In genomic region chr12:57240926-57241555, GRCh38 we compare ENCODE assay signal across 8 cellular contexts. TPM values are rescaled to one million over a fixed set of nuclear protein-coding genes. Genes with fewer than 3 reads are reported as not detected.
DNase-seq lines count a peak whose midpoint lies in the region; ATAC-seq, FAIRE-seq and TF ChIP-seq lines count a peak whose summit lies in the region.

No MANE protein-coding gene starts in this region.

- H3K4me2 ChIP-seq in keratinocyte (ENCODE audit: control insufficient read depth, extremely low read depth, insufficient read depth, low read depth, low read length) = peak overlapping the region; percentile 94

- no peaks in the 10 kb centered on the region for H3K79me2 ChIP-seq in keratinocyte (ENCODE audit: control insufficient read depth, insufficient read depth, low read length)

- no peaks in the 10 kb centered on the region for H3K36me3 ChIP-seq in CD4-positive, alpha-beta memory T cell (ENCODE audit: insufficient read depth, low read length)
- no peaks in the 10 kb centered on the region for H3K36me3 ChIP-seq in keratinocyte (ENCODE audit: control insufficient read depth in 2 of 2, extremely low read depth in 1 of 2, insufficient read depth in 2 of 2, low read length in 2 of 2)

- no peak overlapping the region for H2AFZ ChIP-seq in keratinocyte (ENCODE audit: control insufficient read depth, low read length)

- no peak for ATAC-seq in activated T-cell treated with anti-CD3 and anti-CD28 coated beads, Interleukin-2, amount 50 U/mL, for 4 hours
- ATAC-seq in GM21723 (IDR thresholded peaks at IDR 0.05; ENCODE audit: unreplicated experiment) = no peak

- H3K27ac ChIP-seq in CD4-positive, alpha-beta memory T cell (ENCODE audit: low read depth, low read length) = no peak overlapping the region
- no peak overlapping the region for H3K27ac ChIP-seq in keratinocyte (ENCODE audit: control insufficient read depth, insufficient read depth, low read length)

- peak overlapping the region; percentile 90 to 98 (median 94) for H3K4me3 Mint-ChIP-seq in CD4-positive, alpha-beta memory T cell
- H3K4me3 Mint-ChIP-seq in activated T-cell treated with anti-CD3 and anti-CD28 coated beads, Interleukin-2, amount 50 U/mL, for 4 hours = peak overlapping the region; percentile 90

- POLR2A ChIA-PET in CD4-positive, alpha-beta memory T cell (lab: Charles Lee; ENCODE audit: partially characterized antibody) = interaction anchor here (1.0 to 7.7 kb wide), 5 partner anchors 10 to 147 kb away, joined by 3 to 86 read pairs (median 55); partner anchors contain the start of genes NXPH4, SHMT2 and STAT6

- peaks cover 32 to 52% of the 10 kb centered on the region in 2 donors for H3K27me3 Mint-ChIP-seq in CD4-positive, alpha-beta memory T cell
- H3K27me3 Mint-ChIP-seq in activated T-cell treated with anti-CD3 and anti-CD28 coated beads, Interleukin-2, amount 50 U/mL, for 4 hours (ENCODE audit: low read depth) = peaks cover 49% of the 10 kb centered on the region

- H3K36me3 Mint-ChIP-seq in CD4-positive, alpha-beta memory T cell = peaks cover 0 to 11% of the 10 kb centered on the region in 2 donors
- H3K36me3 Mint-ChIP-seq in activated T-cell treated with anti-CD3 and anti-CD28 coated beads, Interleukin-2, amount 50 U/mL, for 4 hours (ENCODE audit: insufficient read depth) = no peaks in the 10 kb centered on the region

- H3K27ac Mint-ChIP-seq in CD4-positive, alpha-beta memory T cell = peak overlapping the region; percentile 15 to 93 (median 85)

- H3K4me3 ChIP-seq in CD4-positive, alpha-beta memory T cell (ENCODE audit: low read length in 2 of 2) = peak overlapping the region; percentile 18 to 79
- H3K4me3 ChIP-seq in keratinocyte (ENCODE audit: control insufficient read depth in 2 of 3, extremely low read depth in 1 of 3, insufficient read depth in 2 of 3, low read depth in 1 of 3, low read length in 3 of 3) = peak overlapping the region in 2 of 3 experiments; percentile 35 to 80

- no peaks in the 10 kb centered on the region for H3K9me3 Mint-ChIP-seq in CD4-positive, alpha-beta memory T cell
- no peaks in the 10 kb centered on the region for H3K9me3 Mint-ChIP-seq in activated T-cell treated with anti-CD3 and anti-CD28 coated beads, Interleukin-2, amount 50 U/mL, for 4 hours

- CTCF ChIA-PET in CD4-positive, alpha-beta memory T cell (lab: Charles Lee; ENCODE audit: partially characterized antibody) = interaction anchor here (1.2 to 12.9 kb wide), 6 partner anchors 12 to 111 kb away, joined by 3 to 415 read pairs (median 20); partner anchors contain the start of genes NXPH4, SHMT2 and STAC3

- peaks cover 43% of the 10 kb centered on the region for H3K27me3 ChIP-seq in CD4-positive, alpha-beta memory T cell (ENCODE audit: insufficient read depth, low read length)
- H3K27me3 ChIP-seq in keratinocyte (ENCODE audit: control insufficient read depth, extremely low read depth, insufficient read depth, low read length) = peaks cover 57% of the 10 kb centered on the region

- intact Hi-C loops in CD4-positive, alpha-beta memory T cell (cut with micrococcal nuclease) = loop anchor here (1.0 to 5.0 kb wide), 2 partner anchors 117 to 174 kb away; no protein-coding TSS in a partner anchor

- in situ Hi-C loops in GM13977 (cut with MboI; ENCODE audit: low pct_unique_long_range_greater_than_20kb, low sequenced_read_pairs, unreplicated experiment) = no loop called here

- TF ChIP-seq CTCF in keratinocyte (optimal IDR thresholded peaks at IDR 0.05 in 1 of 3, IDR thresholded peaks at IDR 0.05 in 1 of 3, conservative IDR thresholded peaks at IDR 0.05 in 1 of 3; ENCODE audit: extremely low read depth in 1 of 3, insufficient read depth in 2 of 3, low read length in 3 of 3) (no peak), GM13977 (IDR thresholded peaks at IDR 0.05; ENCODE audit: extremely low read depth, insufficient read depth, missing control alignments) (no peak)

- DNase-seq in CD4-positive, alpha-beta memory T cell = no peak
- DNase-seq in HT1080 (ENCODE audit: low read depth) (peak; percentile 16), keratinocyte (ENCODE audit: low read depth, low spot score) (no peak), middle frontal gyrus (ENCODE audit: extremely low spot score, low spot score) (no peak), GM13977 (ENCODE audit: low spot score) (no peak), epidermal melanocyte (ENCODE audit: insufficient read length, low spot score) (no peak)
- no peak for DNase-seq in activated T-cell treated with anti-CD3 and anti-CD28 coated beads, Interleukin-2, amount 50 U/mL, for 4 hours

- peaks cover 37 to 83% (median 58%) of the 10 kb centered on the region in 4 donors for H3K4me1 Mint-ChIP-seq in CD4-positive, alpha-beta memory T cell
- peaks cover 63% of the 10 kb centered on the region for H3K4me1 Mint-ChIP-seq in activated T-cell treated with anti-CD3 and anti-CD28 coated beads, Interleukin-2, amount 50 U/mL, for 4 hours (ENCODE audit: low read depth)

- dilution Hi-C loops in keratinocyte (cut with MboI; ENCODE audit: extremely low pct_ligation_motif_present, low sequenced_read_pairs) = no loop called here

- no peaks in the 10 kb centered on the region for H3K9me3 ChIP-seq in CD4-positive, alpha-beta memory T cell (ENCODE audit: control insufficient read depth in 1 of 2, low read length in 2 of 2)
- H3K9me3 ChIP-seq in keratinocyte (ENCODE audit: control insufficient read depth, low read depth, low read length) = no peaks in the 10 kb centered on the region

- no peak for FAIRE-seq in keratinocyte (lab: Jason Lieb, UNC)

- H3K9ac ChIP-seq in keratinocyte (ENCODE audit: control insufficient read depth, extremely low read depth, insufficient read depth, low read length) = no peak overlapping the region

- H4K20me1 ChIP-seq in keratinocyte (ENCODE audit: control insufficient read depth, extremely low read depth, insufficient read depth, low read length) = no peaks in the 10 kb centered on the region

- H3K9me1 ChIP-seq in keratinocyte (ENCODE audit: control insufficient read depth, extremely low read depth, insufficient read depth, low read length) = no peaks in the 10 kb centered on the region

- peaks cover 78% of the 10 kb centered on the region for H3K4me1 ChIP-seq in CD4-positive, alpha-beta memory T cell (ENCODE audit: insufficient read depth, low read length)
- H3K4me1 ChIP-seq in keratinocyte (ENCODE audit: control insufficient read depth, extremely low read depth, insufficient read depth, low read length) = peaks cover 57% of the 10 kb centered on the region

RNA-seq across cellular contexts. Expression of gene STAC3, which starts 9.9 kb away (rescaled TPM):
- total RNA-seq in CD4-positive, alpha-beta memory T cell = 1 to 10 TPM; 2.7 to 3.0 TPM
- polyA plus RNA-seq in CD4-positive, alpha-beta memory T cell = under 1 TPM in 1 of 2 donors, not detected in 1; 0.61 TPM
- 0.10 and 0.27 TPM in 2 replicates for total RNA-seq in HT1080 (2014; rRNA removed; shearing (Covaris generic))
- 0.52 and 0.65 TPM in 2 replicates for polyA plus RNA-seq in HT1080 (2015; cell fraction: cytosol; rRNA removed)
- polyA plus RNA-seq in HT1080 (2015; cell fraction: nucleus; rRNA removed) = 0.72 and 1.9 TPM in 2 replicates
- total RNA-seq in activated T-cell treated with anti-CD3 and anti-CD28 coated beads, Interleukin-2, amount 50 U/mL, for 4 hours = 1 to 10 TPM; 1.4 to 2.2 (median 1.7) TPM
- 0.27 to 0.94 TPM (median 0.62 TPM) in 3 replicates for polyA plus RNA-seq in keratinocyte
- 2.1 TPM for polyA plus RNA-seq in keratinocyte (2011; ENCODE audit: low read depth)
- 0.09 and 0.13 TPM in 2 replicates for polyA plus RNA-seq in keratinocyte (2011; cell fraction: cytosol; rRNA removed)
- polyA plus RNA-seq in keratinocyte (2011; cell fraction: nucleus; rRNA removed) = 1.4 and 3.6 TPM in 2 replicates
- polyA plus RNA-seq in keratinocyte (2012; ENCODE audit: low replicate concordance) = 0.33 and 1.1 TPM in 2 replicates
- polyA minus RNA-seq in keratinocyte = 1.4 TPM in 1 of 3 replicates, not detected in the others
- polyA minus RNA-seq in keratinocyte (2011; cell fraction: cytosol; rRNA and poly(A)+ RNA removed) = not detected
- 2.2 TPM in 1 of 2 replicates, not detected in the other for polyA minus RNA-seq in keratinocyte (2011; cell fraction: nucleus; rRNA and poly(A)+ RNA removed)

RNA-seq across cellular contexts. Expression of gene SHMT2, which starts 11.5 kb away (rescaled TPM):
- 10 to 100 TPM; 39.8 to 46.1 TPM for total RNA-seq in CD4-positive, alpha-beta memory T cell
- polyA plus RNA-seq in CD4-positive, alpha-beta memory T cell = 10 to 100 TPM; 42.1 to 44.3 TPM
- 263 and 293 TPM in 2 replicates for total RNA-seq in HT1080 (2014; rRNA removed; shearing (Covaris generic))
- polyA plus RNA-seq in HT1080 (2015; cell fraction: cytosol; rRNA removed) = 324 and 347 TPM in 2 replicates
- polyA plus RNA-seq in HT1080 (2015; cell fraction: nucleus; rRNA removed) = 477 and 488 TPM in 2 replicates
- 100 to 1,000 TPM; 373 to 414 (median 383) TPM for total RNA-seq in activated T-cell treated with anti-CD3 and anti-CD28 coated beads, Interleukin-2, amount 50 U/mL, for 4 hours
- 84.0 to 180 TPM (median 128 TPM) in 3 replicates for polyA plus RNA-seq in keratinocyte
- 82.9 TPM for polyA plus RNA-seq in keratinocyte (2011; ENCODE audit: low read depth)
- 78.8 and 160 TPM in 2 replicates for polyA plus RNA-seq in keratinocyte (2011; cell fraction: cytosol; rRNA removed)
- 115 and 120 TPM in 2 replicates for polyA plus RNA-seq in keratinocyte (2011; cell fraction: nucleus; rRNA removed)
- polyA plus RNA-seq in keratinocyte (2012; ENCODE audit: low replicate concordance) = 141 and 149 TPM in 2 replicates
- polyA minus RNA-seq in keratinocyte = 138 to 210 TPM (median 151 TPM) in 3 replicates
- polyA minus RNA-seq in keratinocyte (2011; cell fraction: cytosol; rRNA and poly(A)+ RNA removed) = 125 TPM
- polyA minus RNA-seq in keratinocyte (2011; cell fraction: nucleus; rRNA and poly(A)+ RNA removed) = 64.8 and 69.3 TPM in 2 replicates

RNA-seq across cellular contexts. Expression of gene NXPH4, which starts 24.4 kb away (rescaled TPM):
- not detected for total RNA-seq in CD4-positive, alpha-beta memory T cell
- polyA plus RNA-seq in CD4-positive, alpha-beta memory T cell = not detected
- total RNA-seq in HT1080 (2014; rRNA removed; shearing (Covaris generic)) = 11.9 and 17.1 TPM in 2 replicates
- polyA plus RNA-seq in HT1080 (2015; cell fraction: cytosol; rRNA removed) = 15.5 and 15.9 TPM in 2 replicates
- 8.8 and 9.3 TPM in 2 replicates for polyA plus RNA-seq in HT1080 (2015; cell fraction: nucleus; rRNA removed)
- under 1 TPM in 2 of 3 donors, not detected in 1; 0.20 to 0.24 TPM for total RNA-seq in activated T-cell treated with anti-CD3 and anti-CD28 coated beads, Interleukin-2, amount 50 U/mL, for 4 hours
- polyA plus RNA-seq in keratinocyte = 0.97 to 1.4 TPM (median 1.2 TPM) in 3 replicates
- 1.2 TPM for polyA plus RNA-seq in keratinocyte (2011; ENCODE audit: low read depth)
- 0.66 and 1.9 TPM in 2 replicates for polyA plus RNA-seq in keratinocyte (2011; cell fraction: cytosol; rRNA removed)
- polyA plus RNA-seq in keratinocyte (2011; cell fraction: nucleus; rRNA removed) = 1.7 and 2.1 TPM in 2 replicates
- 4.3 and 9.2 TPM in 2 replicates for polyA plus RNA-seq in keratinocyte (2012; ENCODE audit: low replicate concordance)
- polyA minus RNA-seq in keratinocyte = 1.1 to 3.6 TPM (median 1.1 TPM) in 3 replicates
- polyA minus RNA-seq in keratinocyte (2011; cell fraction: cytosol; rRNA and poly(A)+ RNA removed) = 8.2 TPM
- 2.1 and 2.2 TPM in 2 replicates for polyA minus RNA-seq in keratinocyte (2011; cell fraction: nucleus; rRNA and poly(A)+ RNA removed)

Comparison
In these comparisons a context has a peak if more than half of its experiments do, and no peak if none do; other contexts are left out.
1. RNA of gene NXPH4, which starts 24.4 kb away (total RNA-seq): 11.9 to 17.1 TPM in HT1080; 0.20 to 0.24 TPM in activated T-cell treated with anti-CD3 and anti-CD28 coated beads, Interleukin-2, amount 50 U/mL, for 4 hours and not detected in CD4-positive, alpha-beta memory T cell; every median in the first group is over 10 times any median in the second.